In the genomic region with DNA sequence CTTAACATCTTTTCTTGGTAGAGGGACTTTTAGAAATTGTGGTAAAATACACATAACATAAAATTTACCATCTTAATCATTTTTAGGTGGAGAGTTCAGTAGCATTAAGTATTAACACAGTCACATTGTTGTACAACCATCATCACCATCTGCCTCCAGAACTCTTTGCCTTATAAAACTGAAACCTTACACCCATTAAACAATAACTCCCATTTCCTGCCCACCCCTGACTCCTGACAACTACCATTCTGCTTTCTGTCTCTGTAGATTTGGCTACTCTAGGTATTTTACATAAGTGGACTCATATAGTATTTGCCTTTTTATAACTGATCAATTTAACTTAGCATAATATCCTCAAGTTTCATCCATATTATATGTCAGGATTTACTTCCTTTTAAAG, we compare ENCODE assay signal across 17 cellular contexts.
DNase-seq lines count a peak whose midpoint lies in the region; ATAC-seq and TF ChIP-seq lines count a peak whose summit lies in the region.
"Had no signal": no experiment of that assay in that cellular context is flagged by ENCODE, and none has a peak within 500 bp of the region (broad histone marks: within the 10 kb centered on the region; RNA-seq: fewer than 3 reads in every experiment).

No MANE protein-coding gene starts in this region.

- H3K9me3 Mint-ChIP-seq in mesothelial cell of epicardium, result no peaks in the 10 kb centered on the region
- H3K9me3 Mint-ChIP-seq: activated CD4-positive, alpha-beta T cell treated with anti-CD3 and anti-CD28 coated beads, Interleukin-2, amount 10 ng/mL, durations not matched to agents 7 days and 5 days; activated T-cell treated with anti-CD3 and anti-CD28 coated beads, Interleukin-2, amount 50 U/mL, for 4 hours; immature natural killer cell had no signal

- peaks cover 20% of the 10 kb centered on the region for H3K4me1 ChIP-seq in foreskin keratinocyte

- DNase-seq in DMS 273 (lab: John Stamatoyannopoulos, UW; ENCODE audit: unreplicated experiment), result peak; percentile 35
- DNase-seq in caudate nucleus (lab: John Stamatoyannopoulos, UW), result no peak
- no peak for DNase-seq in foreskin keratinocyte
- DNase-seq in NCI-H128 (lab: John Stamatoyannopoulos, UW; ENCODE audit: unreplicated experiment), result no peak
- DNase-seq in activated CD8-positive, alpha-beta memory T cell treated with anti-CD3 and anti-CD28 coated beads, Interleukin-2, amount 50 U/mL, for 48 hours, result no peak
- DNase-seq in mesothelial cell of epicardium (ENCODE audit: low spot score in 2 of 2, unreplicated experiment in 2 of 2), result no peak
- DNase-seq: activated CD4-positive, alpha-beta T cell treated with anti-CD3 and anti-CD28 coated beads, Interleukin-2, amount 10 ng/mL, durations not matched to agents 7 days and 5 days; activated T-cell treated with anti-CD3 and anti-CD28 coated beads, Interleukin-2, amount 50 U/mL, for 4 hours; Calu3; immature natural killer cell; mammary epithelial cell; NCI-H1048; OCI-M1 had no signal

- no peaks in the 10 kb centered on the region for H3K36me3 Mint-ChIP-seq in mesothelial cell of epicardium
- H3K36me3 Mint-ChIP-seq: immature natural killer cell had no signal

- ATAC-seq in GM19395 (IDR thresholded peaks at IDR 0.05; ENCODE audit: unreplicated experiment), result peak; percentile 74
- ATAC-seq in HG03139 (IDR thresholded peaks at IDR 0.05; ENCODE audit: unreplicated experiment), result peak; percentile 52
- no peak for ATAC-seq in foreskin keratinocyte
- ATAC-seq: activated T-cell treated with anti-CD3 and anti-CD28 coated beads, Interleukin-2, amount 50 U/mL, for 4 hours had no signal

- no peaks in the 10 kb centered on the region for H3K27me3 ChIP-seq in foreskin keratinocyte

- peaks cover 27% of the 10 kb centered on the region for H3K4me1 Mint-ChIP-seq in mesothelial cell of epicardium

- TF ChIP-seq CTCF in foreskin keratinocyte (conservative IDR thresholded peaks at IDR 0.05) (no peak), mesothelial cell of epicardium (IDR thresholded peaks at IDR 0.05; ENCODE audit: unreplicated experiment) (no peak)

- H3K27ac Mint-ChIP-seq in mesothelial cell of epicardium, result no peak overlapping the region
- H3K27ac Mint-ChIP-seq: activated CD4-positive, alpha-beta T cell treated with anti-CD3 and anti-CD28 coated beads, Interleukin-2, amount 10 ng/mL, durations not matched to agents 7 days and 5 days; immature natural killer cell had no signal

- H3K4me3 Mint-ChIP-seq in mesothelial cell of epicardium, result no peak overlapping the region
- H3K4me3 Mint-ChIP-seq: activated CD4-positive, alpha-beta T cell treated with anti-CD3 and anti-CD28 coated beads, Interleukin-2, amount 10 ng/mL, durations not matched to agents 7 days and 5 days; activated T-cell treated with anti-CD3 and anti-CD28 coated beads, Interleukin-2, amount 50 U/mL, for 4 hours; immature natural killer cell had no signal

- H3K27ac ChIP-seq in caudate nucleus (ENCODE audit: low read depth, low read length) (peak overlapping the region; percentile 14), foreskin keratinocyte (no peak overlapping the region)
- H3K27ac ChIP-seq: SK-N-MC, thoracic aorta had no signal

- H3K27me3 Mint-ChIP-seq in mesothelial cell of epicardium (ENCODE audit: low read depth), result no peaks in the 10 kb centered on the region
- H3K27me3 Mint-ChIP-seq: activated CD4-positive, alpha-beta T cell treated with anti-CD3 and anti-CD28 coated beads, Interleukin-2, amount 10 ng/mL, durations not matched to agents 7 days and 5 days had no signal
